ENCODE assay signal across 15 cellular contexts in the genomic region with DNA sequence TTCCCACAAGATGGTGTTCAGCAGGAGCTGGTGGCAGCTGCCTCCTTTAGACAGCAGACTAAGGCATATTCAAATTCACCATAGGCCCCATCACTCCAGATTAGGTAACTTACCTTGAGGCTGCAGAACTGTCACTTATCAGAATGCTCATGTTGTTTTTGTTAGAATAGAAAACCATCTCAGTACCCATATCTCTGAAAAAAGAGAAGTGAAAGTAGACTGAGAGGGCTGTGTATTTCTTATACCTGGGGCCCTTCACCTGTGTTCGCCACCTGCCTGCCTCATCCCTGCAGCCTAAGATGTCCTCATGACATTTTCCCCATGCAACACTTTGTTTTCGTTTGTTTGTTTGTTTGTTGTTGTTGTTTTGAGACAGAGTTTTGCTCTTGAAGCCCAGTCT. TPM values are rescaled to one million over a fixed set of nuclear protein-coding genes. Genes with fewer than 3 reads are reported as not detected.
DNase-seq lines count a peak whose midpoint lies in the region; ATAC-seq, FAIRE-seq and TF ChIP-seq lines count a peak whose summit lies in the region.
"Had no signal": no experiment of that assay in that cellular context is flagged by ENCODE, and none has a peak within 500 bp of the region (broad histone marks: within the 10 kb centered on the region; RNA-seq: fewer than 3 reads in every experiment).

No MANE protein-coding gene starts in this region.

- peak; percentile 99 for ATAC-seq in GM19372 (IDR thresholded peaks at IDR 0.05; ENCODE audit: low read depth, unreplicated experiment)
- peak; percentile 96 for ATAC-seq in HG02798 (IDR thresholded peaks at IDR 0.05; ENCODE audit: poor library complexity, unreplicated experiment)
- ATAC-seq in HG03469 (IDR thresholded peaks at IDR 0.05; ENCODE audit: unreplicated experiment), result peak; percentile 93
- ATAC-seq: A549; activated T-helper 17 cell treated with anti-CD3 and anti-CD28 coated beads, Interleukin-2, amount 50 U/mL, for 72 hours; upper lobe of right lung had no signal

- in situ Hi-C loops in HAP-1 (cut with MboI; ENCODE audit: low sequenced_read_pairs), result no loop called here

- H3K4me3 ChIP-seq in BLaER1 treated with 17β-estradiol and CSF1 and Interleukin-3, amounts not matched to agents 10 nM and 100 nM, result no peak overlapping the region
- no peak overlapping the region for H3K4me3 ChIP-seq in HAP-1
- H3K4me3 ChIP-seq: A549, upper lobe of right lung had no signal

- peak overlapping the region in 8 of 11 experiments; percentile 25 to 74 (median 56); a peak in 11 of 22 replicates for H3K4me2 ChIP-seq in BLaER1 treated with 17β-estradiol and CSF1 and Interleukin-3, amounts not matched to agents 10 nM and 100 nM
- H3K4me2 ChIP-seq: A549 had no signal

- no peaks in the 10 kb centered on the region for H3K27me3 ChIP-seq in BLaER1 treated with 17β-estradiol and CSF1 and Interleukin-3, amounts not matched to agents 10 nM and 100 nM
- no peaks in the 10 kb centered on the region for H3K27me3 ChIP-seq in HAP-1 (ENCODE audit: low read depth)
- H3K27me3 ChIP-seq: upper lobe of right lung had no signal

- peaks cover 16 to 41% (median 30%) of the 10 kb centered on the region in 10 experiments for H3K4me1 ChIP-seq in BLaER1 treated with 17β-estradiol and CSF1 and Interleukin-3, amounts not matched to agents 10 nM and 100 nM
- no peaks in the 10 kb centered on the region for H3K4me1 ChIP-seq in HAP-1
- H3K4me1 ChIP-seq: upper lobe of right lung had no signal

- no peak for TF ChIP-seq POLR2A in H54 (IDR thresholded peaks at IDR 0.05; ENCODE audit: low read depth, low read length)

- DNase-seq in HAP-1 (ENCODE audit: low spot score in 2 of 2), result no peak
- no peak for DNase-seq in dermis blood vessel endothelial cell
- no peak for DNase-seq in H54 (ENCODE audit: insufficient read length, low spot score)
- DNase-seq in NCI-H446 treated with DMSO at 0.1 percent for 48 hours (lab: John Stamatoyannopoulos, UW), result no peak
- DNase-seq: EL, foreskin melanocyte, NCI-H146, posterior cingulate gyrus, upper lobe of right lung had no signal

- no peak overlapping the region for H3K9ac ChIP-seq in BLaER1 treated with 17β-estradiol and CSF1 and Interleukin-3, amounts not matched to agents 10 nM and 100 nM

- no peaks in the 10 kb centered on the region for H4K20me1 ChIP-seq in BLaER1 treated with 17β-estradiol and CSF1 and Interleukin-3, amounts not matched to agents 10 nM and 100 nM

- no peak overlapping the region for H3K27ac ChIP-seq in BLaER1 treated with 17β-estradiol and CSF1 and Interleukin-3, amounts not matched to agents 10 nM and 100 nM
- H3K27ac ChIP-seq: A549, upper lobe of right lung had no signal

- no peaks in the 10 kb centered on the region for H3K36me3 ChIP-seq in BLaER1 treated with 17β-estradiol and CSF1 and Interleukin-3, amounts not matched to agents 10 nM and 100 nM
- H3K36me3 ChIP-seq in HAP-1 (replicated peaks), result no peaks in the 10 kb centered on the region
- H3K36me3 ChIP-seq: upper lobe of right lung had no signal

- no peak for FAIRE-seq in H54 (lab: Jason Lieb, UNC)
- FAIRE-seq: A549 had no signal

- H3K9me3 ChIP-seq in BLaER1 treated with 17β-estradiol and CSF1 and Interleukin-3, amounts not matched to agents 10 nM and 100 nM (replicated peaks in 1 of 11), result peaks cover 0 to 16% (median 5%) of the 10 kb centered on the region in 11 experiments; a peak in 9 of 22 replicates
- H3K9me3 ChIP-seq in HAP-1, result no peaks in the 10 kb centered on the region
- H3K9me3 ChIP-seq: upper lobe of right lung had no signal

RNA-seq across cellular contexts. Expression of a gene that starts 32.9 kb away (rescaled TPM):
- 27.2 and 43.7 TPM in 2 replicates for total RNA-seq in dermis blood vessel endothelial cell
